1 cellular context compared by ENCODE assay signal in the genomic region with DNA sequence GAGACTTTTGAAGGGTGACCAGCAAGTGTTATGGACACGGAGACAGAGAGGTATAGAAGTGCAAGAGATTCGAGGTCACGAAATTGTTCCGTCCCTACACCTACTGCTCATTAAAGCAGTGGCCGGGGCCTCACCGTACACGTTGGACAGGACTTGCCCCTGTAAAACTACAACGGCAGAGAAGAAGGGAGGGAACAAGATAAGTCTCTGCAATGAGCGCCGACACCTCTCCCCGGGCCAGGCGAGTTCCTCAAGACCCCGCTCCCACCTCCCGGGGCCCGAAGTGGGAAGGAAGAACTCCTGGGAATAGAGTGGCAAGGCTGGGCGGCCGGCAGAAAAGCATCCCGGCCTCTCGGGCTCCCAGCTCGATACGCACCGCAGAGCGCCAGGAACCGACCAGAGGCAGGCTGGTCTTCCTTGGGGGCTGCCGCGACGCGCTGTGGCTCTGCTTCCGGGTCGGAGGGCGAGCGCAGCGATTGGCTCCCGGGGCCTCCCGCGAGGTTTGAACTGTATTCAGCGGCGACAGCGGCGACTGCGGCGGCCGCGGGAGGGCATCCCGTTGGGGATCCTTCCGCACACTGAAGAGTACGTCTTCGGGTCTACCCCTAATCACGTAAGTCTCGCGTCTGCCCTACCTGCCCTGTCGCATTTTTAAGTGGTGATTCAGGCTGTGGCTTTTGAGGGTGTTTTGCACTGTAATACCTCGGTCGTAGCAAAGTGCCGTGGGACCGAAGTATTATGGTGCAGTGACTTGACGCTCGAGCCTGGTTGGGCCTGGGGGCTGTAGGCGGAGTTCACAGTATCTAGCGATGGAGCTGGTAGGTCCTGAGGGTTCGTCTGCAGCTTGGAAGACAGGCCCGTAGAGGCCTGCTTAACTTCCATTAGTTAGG.
TF ChIP-seq lines count a peak whose summit lies in the region.

A gene with protein sequence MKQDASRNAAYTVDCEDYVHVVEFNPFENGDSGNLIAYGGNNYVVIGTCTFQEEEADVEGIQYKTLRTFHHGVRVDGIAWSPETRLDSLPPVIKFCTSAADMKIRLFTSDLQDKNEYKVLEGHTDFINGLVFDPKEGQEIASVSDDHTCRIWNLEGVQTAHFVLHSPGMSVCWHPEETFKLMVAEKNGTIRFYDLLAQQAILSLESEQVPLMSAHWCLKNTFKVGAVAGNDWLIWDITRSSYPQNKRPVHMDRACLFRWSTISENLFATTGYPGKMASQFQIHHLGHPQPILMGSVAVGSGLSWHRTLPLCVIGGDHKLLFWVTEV (minus strand): TSS at position 441 of the 890 bp plus-strand sequence. CDS start 1,596 bp downstream, outside the sequence.
A gene with protein sequence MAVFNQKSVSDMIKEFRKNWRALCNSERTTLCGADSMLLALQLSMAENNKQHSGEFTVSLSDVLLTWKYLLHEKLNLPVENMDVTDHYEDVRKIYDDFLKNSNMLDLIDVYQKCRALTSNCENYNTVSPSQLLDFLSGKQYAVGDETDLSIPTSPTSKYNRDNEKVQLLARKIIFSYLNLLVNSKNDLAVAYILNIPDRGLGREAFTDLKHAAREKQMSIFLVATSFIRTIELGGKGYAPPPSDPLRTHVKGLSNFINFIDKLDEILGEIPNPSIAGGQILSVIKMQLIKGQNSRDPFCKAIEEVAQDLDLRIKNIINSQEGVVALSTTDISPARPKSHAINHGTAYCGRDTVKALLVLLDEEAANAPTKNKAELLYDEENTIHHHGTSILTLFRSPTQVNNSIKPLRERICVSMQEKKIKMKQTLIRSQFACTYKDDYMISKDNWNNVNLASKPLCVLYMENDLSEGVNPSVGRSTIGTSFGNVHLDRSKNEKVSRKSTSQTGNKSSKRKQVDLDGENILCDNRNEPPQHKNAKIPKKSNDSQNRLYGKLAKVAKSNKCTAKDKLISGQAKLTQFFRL (plus strand): TSS at position 510 of the 890 bp plus-strand sequence. CDS start 3,706 bp downstream, outside the sequence.

TF ChIP-seq in GM12878, 131 proteins besides CTCF, POLR2A, EP300 and RAD21 (continued from another document and continues in another):
- TF ChIP-seq, protein P1, sequence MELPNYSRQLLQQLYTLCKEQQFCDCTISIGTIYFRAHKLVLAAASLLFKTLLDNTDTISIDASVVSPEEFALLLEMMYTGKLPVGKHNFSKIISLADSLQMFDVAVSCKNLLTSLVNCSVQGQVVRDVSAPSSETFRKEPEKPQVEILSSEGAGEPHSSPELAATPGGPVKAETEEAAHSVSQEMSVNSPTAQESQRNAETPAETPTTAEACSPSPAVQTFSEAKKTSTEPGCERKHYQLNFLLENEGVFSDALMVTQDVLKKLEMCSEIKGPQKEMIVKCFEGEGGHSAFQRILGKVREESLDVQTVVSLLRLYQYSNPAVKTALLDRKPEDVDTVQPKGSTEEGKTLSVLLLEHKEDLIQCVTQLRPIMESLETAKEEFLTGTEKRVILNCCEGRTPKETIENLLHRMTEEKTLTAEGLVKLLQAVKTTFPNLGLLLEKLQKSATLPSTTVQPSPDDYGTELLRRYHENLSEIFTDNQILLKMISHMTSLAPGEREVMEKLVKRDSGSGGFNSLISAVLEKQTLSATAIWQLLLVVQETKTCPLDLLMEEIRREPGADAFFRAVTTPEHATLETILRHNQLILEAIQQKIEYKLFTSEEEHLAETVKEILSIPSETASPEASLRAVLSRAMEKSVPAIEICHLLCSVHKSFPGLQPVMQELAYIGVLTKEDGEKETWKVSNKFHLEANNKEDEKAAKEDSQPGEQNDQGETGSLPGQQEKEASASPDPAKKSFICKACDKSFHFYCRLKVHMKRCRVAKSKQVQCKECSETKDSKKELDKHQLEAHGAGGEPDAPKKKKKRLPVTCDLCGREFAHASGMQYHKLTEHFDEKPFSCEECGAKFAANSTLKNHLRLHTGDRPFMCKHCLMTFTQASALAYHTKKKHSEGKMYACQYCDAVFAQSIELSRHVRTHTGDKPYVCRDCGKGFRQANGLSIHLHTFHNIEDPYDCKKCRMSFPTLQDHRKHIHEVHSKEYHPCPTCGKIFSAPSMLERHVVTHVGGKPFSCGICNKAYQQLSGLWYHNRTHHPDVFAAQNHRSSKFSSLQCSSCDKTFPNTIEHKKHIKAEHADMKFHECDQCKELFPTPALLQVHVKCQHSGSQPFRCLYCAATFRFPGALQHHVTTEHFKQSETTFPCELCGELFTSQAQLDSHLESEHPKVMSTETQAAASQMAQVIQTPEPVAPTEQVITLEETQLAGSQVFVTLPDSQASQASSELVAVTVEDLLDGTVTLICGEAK (IDR thresholded peaks at IDR 0.05; ENCODE audit: borderline replicate concordance) = peak; percentile 92
- TF ChIP-seq, protein P2, sequence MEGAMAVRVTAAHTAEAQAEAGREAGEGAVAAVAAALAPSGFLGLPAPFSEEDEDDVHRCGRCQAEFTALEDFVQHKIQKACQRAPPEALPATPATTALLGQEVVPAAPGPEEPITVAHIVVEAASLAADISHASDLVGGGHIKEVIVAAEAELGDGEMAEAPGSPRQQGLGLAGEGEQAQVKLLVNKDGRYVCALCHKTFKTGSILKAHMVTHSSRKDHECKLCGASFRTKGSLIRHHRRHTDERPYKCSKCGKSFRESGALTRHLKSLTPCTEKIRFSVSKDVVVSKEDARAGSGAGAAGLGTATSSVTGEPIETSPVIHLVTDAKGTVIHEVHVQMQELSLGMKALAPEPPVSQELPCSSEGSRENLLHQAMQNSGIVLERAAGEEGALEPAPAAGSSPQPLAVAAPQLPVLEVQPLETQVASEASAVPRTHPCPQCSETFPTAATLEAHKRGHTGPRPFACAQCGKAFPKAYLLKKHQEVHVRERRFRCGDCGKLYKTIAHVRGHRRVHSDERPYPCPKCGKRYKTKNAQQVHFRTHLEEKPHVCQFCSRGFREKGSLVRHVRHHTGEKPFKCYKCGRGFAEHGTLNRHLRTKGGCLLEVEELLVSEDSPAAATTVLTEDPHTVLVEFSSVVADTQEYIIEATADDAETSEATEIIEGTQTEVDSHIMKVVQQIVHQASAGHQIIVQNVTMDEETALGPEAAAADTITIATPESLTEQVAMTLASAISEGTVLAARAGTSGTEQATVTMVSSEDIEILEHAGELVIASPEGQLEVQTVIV (IDR thresholded peaks at IDR 0.05; ENCODE audit: borderline replicate concordance, partially characterized antibody) = peak; percentile 62
- TF ChIP-seq PAX8 (IDR thresholded peaks at IDR 0.05) = no peak
- TF ChIP-seq HDGF (IDR thresholded peaks at IDR 0.05) = no peak
- TF ChIP-seq EGR1 (IDR thresholded peaks at IDR 0.05; ENCODE audit: borderline replicate concordance in 1 of 2, low read depth in 2 of 2, low read length in 2 of 2) = peak in 1 of 2 experiments; percentile 20; a peak in 1 of 3 replicates
- TF ChIP-seq ZNF24 (IDR thresholded peaks at IDR 0.05) = no peak
- TF ChIP-seq CREB1 (IDR thresholded peaks at IDR 0.05; ENCODE audit: low read depth) = peak; percentile 88
- TF ChIP-seq IKZF1 (conservative IDR thresholded peaks at IDR 0.05) = peak; percentile 81
- no peak for TF ChIP-seq MTA3 (IDR thresholded peaks at IDR 0.05; ENCODE audit: borderline replicate concordance, low read length)
- 0 out of 2 replicates have a peak, but pooled peaks have one; percentile 58 for TF ChIP-seq RBBP5 (conservative IDR thresholded peaks at IDR 0.05)
- TF ChIP-seq, protein P3, sequence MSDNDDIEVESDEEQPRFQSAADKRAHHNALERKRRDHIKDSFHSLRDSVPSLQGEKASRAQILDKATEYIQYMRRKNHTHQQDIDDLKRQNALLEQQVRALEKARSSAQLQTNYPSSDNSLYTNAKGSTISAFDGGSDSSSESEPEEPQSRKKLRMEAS (IDR thresholded peaks at IDR 0.05; ENCODE audit: low read depth, low read length) = peak; percentile 90
- peak in 1 of 2 experiments; percentile 34; a peak in 1 of 4 replicates for TF ChIP-seq SRF (IDR thresholded peaks at IDR 0.05; ENCODE audit: low read depth in 2 of 2, low read length in 2 of 2)
- peak in 1 of 2 experiments; percentile 49; a peak in 2 of 4 replicates for TF ChIP-seq IKZF2 (IDR thresholded peaks at IDR 0.05)
- TF ChIP-seq, protein P4, sequence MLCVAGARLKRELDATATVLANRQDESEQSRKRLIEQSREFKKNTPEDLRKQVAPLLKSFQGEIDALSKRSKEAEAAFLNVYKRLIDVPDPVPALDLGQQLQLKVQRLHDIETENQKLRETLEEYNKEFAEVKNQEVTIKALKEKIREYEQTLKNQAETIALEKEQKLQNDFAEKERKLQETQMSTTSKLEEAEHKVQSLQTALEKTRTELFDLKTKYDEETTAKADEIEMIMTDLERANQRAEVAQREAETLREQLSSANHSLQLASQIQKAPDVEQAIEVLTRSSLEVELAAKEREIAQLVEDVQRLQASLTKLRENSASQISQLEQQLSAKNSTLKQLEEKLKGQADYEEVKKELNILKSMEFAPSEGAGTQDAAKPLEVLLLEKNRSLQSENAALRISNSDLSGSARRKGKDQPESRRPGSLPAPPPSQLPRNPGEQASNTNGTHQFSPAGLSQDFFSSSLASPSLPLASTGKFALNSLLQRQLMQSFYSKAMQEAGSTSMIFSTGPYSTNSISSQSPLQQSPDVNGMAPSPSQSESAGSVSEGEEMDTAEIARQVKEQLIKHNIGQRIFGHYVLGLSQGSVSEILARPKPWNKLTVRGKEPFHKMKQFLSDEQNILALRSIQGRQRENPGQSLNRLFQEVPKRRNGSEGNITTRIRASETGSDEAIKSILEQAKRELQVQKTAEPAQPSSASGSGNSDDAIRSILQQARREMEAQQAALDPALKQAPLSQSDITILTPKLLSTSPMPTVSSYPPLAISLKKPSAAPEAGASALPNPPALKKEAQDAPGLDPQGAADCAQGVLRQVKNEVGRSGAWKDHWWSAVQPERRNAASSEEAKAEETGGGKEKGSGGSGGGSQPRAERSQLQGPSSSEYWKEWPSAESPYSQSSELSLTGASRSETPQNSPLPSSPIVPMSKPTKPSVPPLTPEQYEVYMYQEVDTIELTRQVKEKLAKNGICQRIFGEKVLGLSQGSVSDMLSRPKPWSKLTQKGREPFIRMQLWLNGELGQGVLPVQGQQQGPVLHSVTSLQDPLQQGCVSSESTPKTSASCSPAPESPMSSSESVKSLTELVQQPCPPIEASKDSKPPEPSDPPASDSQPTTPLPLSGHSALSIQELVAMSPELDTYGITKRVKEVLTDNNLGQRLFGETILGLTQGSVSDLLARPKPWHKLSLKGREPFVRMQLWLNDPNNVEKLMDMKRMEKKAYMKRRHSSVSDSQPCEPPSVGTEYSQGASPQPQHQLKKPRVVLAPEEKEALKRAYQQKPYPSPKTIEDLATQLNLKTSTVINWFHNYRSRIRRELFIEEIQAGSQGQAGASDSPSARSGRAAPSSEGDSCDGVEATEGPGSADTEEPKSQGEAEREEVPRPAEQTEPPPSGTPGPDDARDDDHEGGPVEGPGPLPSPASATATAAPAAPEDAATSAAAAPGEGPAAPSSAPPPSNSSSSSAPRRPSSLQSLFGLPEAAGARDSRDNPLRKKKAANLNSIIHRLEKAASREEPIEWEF (IDR thresholded peaks at IDR 0.05; ENCODE audit: insufficient replicate concordance, low read depth, low read length) = no peak
- TF ChIP-seq RAD51 (IDR thresholded peaks at IDR 0.05) = no peak
- TF ChIP-seq, protein P5, sequence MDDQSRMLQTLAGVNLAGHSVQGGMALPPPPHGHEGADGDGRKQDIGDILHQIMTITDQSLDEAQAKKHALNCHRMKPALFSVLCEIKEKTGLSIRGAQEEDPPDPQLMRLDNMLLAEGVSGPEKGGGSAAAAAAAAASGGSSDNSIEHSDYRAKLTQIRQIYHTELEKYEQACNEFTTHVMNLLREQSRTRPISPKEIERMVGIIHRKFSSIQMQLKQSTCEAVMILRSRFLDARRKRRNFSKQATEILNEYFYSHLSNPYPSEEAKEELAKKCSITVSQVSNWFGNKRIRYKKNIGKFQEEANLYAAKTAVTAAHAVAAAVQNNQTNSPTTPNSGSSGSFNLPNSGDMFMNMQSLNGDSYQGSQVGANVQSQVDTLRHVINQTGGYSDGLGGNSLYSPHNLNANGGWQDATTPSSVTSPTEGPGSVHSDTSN (IDR thresholded peaks at IDR 0.05; ENCODE audit: insufficient replicate concordance, low read depth, low read length) = no peak
- peak; percentile 75; the same call in 1 of the 2 replicates for TF ChIP-seq ASH2L (IDR thresholded peaks at IDR 0.05; ENCODE audit: borderline replicate concordance, low read depth)
- TF ChIP-seq, protein P6, sequence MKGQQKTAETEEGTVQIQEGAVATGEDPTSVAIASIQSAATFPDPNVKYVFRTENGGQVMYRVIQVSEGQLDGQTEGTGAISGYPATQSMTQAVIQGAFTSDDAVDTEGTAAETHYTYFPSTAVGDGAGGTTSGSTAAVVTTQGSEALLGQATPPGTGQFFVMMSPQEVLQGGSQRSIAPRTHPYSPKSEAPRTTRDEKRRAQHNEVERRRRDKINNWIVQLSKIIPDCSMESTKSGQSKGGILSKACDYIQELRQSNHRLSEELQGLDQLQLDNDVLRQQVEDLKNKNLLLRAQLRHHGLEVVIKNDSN (IDR thresholded peaks at IDR 0.05; ENCODE audit: borderline replicate concordance, extremely low read length, insufficient read depth, low read depth, low read length) = no peak
- TF ChIP-seq TBL1XR1 (IDR thresholded peaks at IDR 0.05; ENCODE audit: low read depth, low read length) = peak; percentile 62; the same call in 1 of the 2 replicates
- TF ChIP-seq SMC3 (IDR thresholded peaks at IDR 0.05; ENCODE audit: borderline replicate concordance, low read length) = no peak
- TF ChIP-seq, protein P7, sequence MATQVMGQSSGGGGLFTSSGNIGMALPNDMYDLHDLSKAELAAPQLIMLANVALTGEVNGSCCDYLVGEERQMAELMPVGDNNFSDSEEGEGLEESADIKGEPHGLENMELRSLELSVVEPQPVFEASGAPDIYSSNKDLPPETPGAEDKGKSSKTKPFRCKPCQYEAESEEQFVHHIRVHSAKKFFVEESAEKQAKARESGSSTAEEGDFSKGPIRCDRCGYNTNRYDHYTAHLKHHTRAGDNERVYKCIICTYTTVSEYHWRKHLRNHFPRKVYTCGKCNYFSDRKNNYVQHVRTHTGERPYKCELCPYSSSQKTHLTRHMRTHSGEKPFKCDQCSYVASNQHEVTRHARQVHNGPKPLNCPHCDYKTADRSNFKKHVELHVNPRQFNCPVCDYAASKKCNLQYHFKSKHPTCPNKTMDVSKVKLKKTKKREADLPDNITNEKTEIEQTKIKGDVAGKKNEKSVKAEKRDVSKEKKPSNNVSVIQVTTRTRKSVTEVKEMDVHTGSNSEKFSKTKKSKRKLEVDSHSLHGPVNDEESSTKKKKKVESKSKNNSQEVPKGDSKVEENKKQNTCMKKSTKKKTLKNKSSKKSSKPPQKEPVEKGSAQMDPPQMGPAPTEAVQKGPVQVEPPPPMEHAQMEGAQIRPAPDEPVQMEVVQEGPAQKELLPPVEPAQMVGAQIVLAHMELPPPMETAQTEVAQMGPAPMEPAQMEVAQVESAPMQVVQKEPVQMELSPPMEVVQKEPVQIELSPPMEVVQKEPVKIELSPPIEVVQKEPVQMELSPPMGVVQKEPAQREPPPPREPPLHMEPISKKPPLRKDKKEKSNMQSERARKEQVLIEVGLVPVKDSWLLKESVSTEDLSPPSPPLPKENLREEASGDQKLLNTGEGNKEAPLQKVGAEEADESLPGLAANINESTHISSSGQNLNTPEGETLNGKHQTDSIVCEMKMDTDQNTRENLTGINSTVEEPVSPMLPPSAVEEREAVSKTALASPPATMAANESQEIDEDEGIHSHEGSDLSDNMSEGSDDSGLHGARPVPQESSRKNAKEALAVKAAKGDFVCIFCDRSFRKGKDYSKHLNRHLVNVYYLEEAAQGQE (IDR thresholded peaks at IDR 0.05; ENCODE audit: low read depth, low read length) = no peak; the same call in 1 of the 2 replicates
- peak; percentile 68; the same call in 1 of the 2 replicates for TF ChIP-seq NBN (IDR thresholded peaks at IDR 0.05)
